1 cellular context compared by ENCODE assay signal in genomic region chr10:62037166-62037831, GRCh38.
TF ChIP-seq lines count a peak whose summit lies in the region.

No MANE protein-coding gene starts in this region.

TF ChIP-seq in HepG2, 621 proteins besides CTCF, POLR2A, EP300 and RAD21 (continued from another document):
- 0 out of 2 replicates have a peak, but pooled peaks have one; percentile 6 for TF ChIP-seq PATZ1 (CRISPR knock-in tag; IDR thresholded peaks at IDR 0.05)
- no peak for TF ChIP-seq SOX6 (IDR thresholded peaks at IDR 0.05)
- peak; percentile 50; the same call in 1 of the 2 replicates for TF ChIP-seq SOX6 (CRISPR knock-in tag; IDR thresholded peaks at IDR 0.05)
- TF ChIP-seq FOXA1 (IDR thresholded peaks at IDR 0.05), result no peak
- peak; percentile 45; the same call in 1 of the 2 replicates for TF ChIP-seq FOXA1 (CRISPR knock-in tag; IDR thresholded peaks at IDR 0.05)
- no peak for TF ChIP-seq SOX13 (IDR thresholded peaks at IDR 0.05)
- peak in 1 of 2 experiments; percentile 67; a peak in 2 of 4 replicates for TF ChIP-seq SOX13 (CRISPR knock-in tag; conservative IDR thresholded peaks at IDR 0.05 in 1 of 2, IDR thresholded peaks at IDR 0.05 in 1 of 2)
- TF ChIP-seq SOX5 (CRISPR knock-in tag; IDR thresholded peaks at IDR 0.05; ENCODE audit: borderline replicate concordance), result peak; percentile 24; the same call in 1 of the 2 replicates
- TF ChIP-seq PLSCR1 (CRISPR knock-in tag; IDR thresholded peaks at IDR 0.05; ENCODE audit: borderline replicate concordance), result no peak
- TF ChIP-seq PRDM4 (CRISPR knock-in tag; IDR thresholded peaks at IDR 0.05; ENCODE audit: borderline replicate concordance), result no peak
- TF ChIP-seq ZNF646 (CRISPR knock-in tag; IDR thresholded peaks at IDR 0.05), result 0 out of 2 replicates have a peak, but pooled peaks have one; percentile 8
- peak; percentile 57; the same call in 1 of the 2 replicates for TF ChIP-seq ZNF281 (CRISPR knock-in tag; IDR thresholded peaks at IDR 0.05; ENCODE audit: borderline replicate concordance)
- TF ChIP-seq ZNF10 (CRISPR knock-in tag; IDR thresholded peaks at IDR 0.05; ENCODE audit: borderline replicate concordance, low read depth), result no peak
- no peak for TF ChIP-seq ZNF576 (CRISPR knock-in tag; IDR thresholded peaks at IDR 0.05)
- TF ChIP-seq HNRNPK (IDR thresholded peaks at IDR 0.05; ENCODE audit: low read depth, low read length, poor library complexity, severe bottlenecking), result no peak
- 0 out of 2 replicates have a peak, but pooled peaks have one; percentile 9 for TF ChIP-seq DPF2 (CRISPR knock-in tag; IDR thresholded peaks at IDR 0.05; ENCODE audit: borderline replicate concordance, low read depth)
- no peak for TF ChIP-seq CREB1 (IDR thresholded peaks at IDR 0.05)
- peak; percentile 40; the same call in 1 of the 2 replicates for TF ChIP-seq CREB1 (CRISPR knock-in tag; IDR thresholded peaks at IDR 0.05)
- TF ChIP-seq RARA (CRISPR knock-in tag; IDR thresholded peaks at IDR 0.05), result no peak
- no peak for TF ChIP-seq ZFP91 (CRISPR knock-in tag; IDR thresholded peaks at IDR 0.05; ENCODE audit: borderline replicate concordance)
- no peak for TF ChIP-seq ETV6 (CRISPR knock-in tag; conservative IDR thresholded peaks at IDR 0.05)
- 0 out of 2 replicates have a peak, but pooled peaks have one; percentile 22 for TF ChIP-seq ZMYM2 (CRISPR knock-in tag; IDR thresholded peaks at IDR 0.05)
- TF ChIP-seq RCOR2 (CRISPR knock-in tag; IDR thresholded peaks at IDR 0.05), result peak; percentile 89
- 0 out of 2 replicates have a peak, but pooled peaks have one; percentile 10 for TF ChIP-seq EHMT2 (IDR thresholded peaks at IDR 0.05; ENCODE audit: borderline replicate concordance, low read depth, low read length)
- TF ChIP-seq MAFK (conservative IDR thresholded peaks at IDR 0.05 in 1 of 2, IDR thresholded peaks at IDR 0.05 in 1 of 2; ENCODE audit: low read length in 2 of 2), result peak; percentile 62 to 63
- peak; percentile 30; the same call in 1 of the 2 replicates for TF ChIP-seq ZBTB25 (CRISPR knock-in tag; IDR thresholded peaks at IDR 0.05)
- peak; percentile 8; the same call in 1 of the 2 replicates for TF ChIP-seq SP5 (CRISPR knock-in tag; IDR thresholded peaks at IDR 0.05; ENCODE audit: borderline replicate concordance, low read depth)
- TF ChIP-seq KDM1A (CRISPR knock-in tag; IDR thresholded peaks at IDR 0.05), result peak; percentile 85; the same call in 1 of the 2 replicates
- TF ChIP-seq GPBP1L1 (CRISPR knock-in tag; IDR thresholded peaks at IDR 0.05), result no peak
- 0 out of 2 replicates have a peak, but pooled peaks have one; percentile 1 for TF ChIP-seq TFE3 (CRISPR knock-in tag; IDR thresholded peaks at IDR 0.05)
